25 cellular contexts compared by ENCODE assay signal in genomic region chr17:37659887-37660286, GRCh38.
"Had no signal": no experiment of that assay in that cellular context is flagged by ENCODE, and none has a peak within 500 bp of the region (broad histone marks: within the 10 kb centered on the region; RNA-seq: fewer than 3 reads in every experiment).

No MANE protein-coding gene starts in this region.

- H3K4me1 Mint-ChIP-seq: naive thymus-derived CD8-positive, alpha-beta T cell; stimulated activated memory B cell treated with anti-CD40 and anti-IgM and Interleukin-4, amounts not matched to agents 10 μg/mL and 1 μg/mL and 100 μg/mL, for 72 hours had no signal

- H3K36me3 ChIP-seq: gastrocnemius medialis, heart left ventricle, lower lobe of right lung, neutrophil, right atrium auricular region, spleen, tibial artery, upper lobe of left lung had no signal

- ATAC-seq: effector memory CD8-positive, alpha-beta T cell; gastrocnemius medialis; heart left ventricle; left colon; left ventricle myocardium superior; lower lobe of right lung; naive thymus-derived CD8-positive, alpha-beta T cell; sciatic nerve; stimulated activated memory B cell treated with anti-CD40 and anti-IgM and Interleukin-4, amounts not matched to agents 10 μg/mL and 1 μg/mL and 100 μg/mL, for 72 hours; stimulated activated naive CD8-positive, alpha-beta T cell treated with anti-CD3 and anti-CD28 coated beads, Interleukin-15, Interleukin-2, amounts not matched to agents 100 U/mL and 50 U/mL, for 24 hours had no signal

- H3K4me3 Mint-ChIP-seq: effector memory CD8-positive, alpha-beta T cell; naive thymus-derived CD8-positive, alpha-beta T cell; stimulated activated memory B cell treated with anti-CD40 and anti-IgM and Interleukin-4, amounts not matched to agents 10 μg/mL and 1 μg/mL and 100 μg/mL, for 72 hours had no signal

- H3K9me3 ChIP-seq: gastrocnemius medialis, heart left ventricle, lower lobe of right lung, neutrophil, right atrium auricular region, spleen, testis, tibial artery, upper lobe of left lung had no signal

- H3K27me3 ChIP-seq: gastrocnemius medialis, hepatocyte, right atrium auricular region, testis, tibial artery, upper lobe of left lung had no signal

- H3K27ac ChIP-seq: gastrocnemius medialis, heart left ventricle, hepatocyte, lower lobe of right lung, neutrophil, parathyroid adenoma, right atrium auricular region, spleen, testis, tibial artery, upper lobe of left lung had no signal

- H3K4me1 ChIP-seq: gastrocnemius medialis, heart left ventricle, lower lobe of right lung, parathyroid adenoma, right atrium auricular region, spleen, testis, tibial artery, upper lobe of left lung had no signal

- H3K9me3 Mint-ChIP-seq: effector memory CD8-positive, alpha-beta T cell; naive thymus-derived CD8-positive, alpha-beta T cell; stimulated activated memory B cell treated with anti-CD40 and anti-IgM and Interleukin-4, amounts not matched to agents 10 μg/mL and 1 μg/mL and 100 μg/mL, for 72 hours had no signal

- H3K4me3 ChIP-seq: gastrocnemius medialis, heart left ventricle, hepatocyte, lower lobe of right lung, right atrium auricular region, spleen, testis, tibial artery, upper lobe of left lung had no signal

- H3K27ac Mint-ChIP-seq: effector memory CD8-positive, alpha-beta T cell; naive thymus-derived CD8-positive, alpha-beta T cell; progenitor cell of endocrine pancreas; stimulated activated memory B cell treated with anti-CD40 and anti-IgM and Interleukin-4, amounts not matched to agents 10 μg/mL and 1 μg/mL and 100 μg/mL, for 72 hours had no signal

- H3K36me3 Mint-ChIP-seq: naive thymus-derived CD8-positive, alpha-beta T cell; stimulated activated memory B cell treated with anti-CD40 and anti-IgM and Interleukin-4, amounts not matched to agents 10 μg/mL and 1 μg/mL and 100 μg/mL, for 72 hours had no signal

- DNase-seq: cerebellar nuclear complex; cortex of kidney; effector memory CD8-positive, alpha-beta T cell; foreskin fibroblast; gastrocnemius medialis; heart left ventricle; kidney glomerular epithelial cell; left colon; left ventricle myocardium superior; lower lobe of right lung; naive thymus-derived CD8-positive, alpha-beta T cell; spleen; stimulated activated CD4-positive, alpha-beta T cell treated with anti-CD3 and anti-CD28 coated beads, Interleukin-4, amount 100 ng/mL, for 4 hours; stimulated activated naive CD8-positive, alpha-beta T cell treated with anti-CD3 and anti-CD28 coated beads, Interleukin-15, Interleukin-2, amounts not matched to agents 100 U/mL and 50 U/mL, for 24 hours; substantia nigra; testis; tibial artery; upper lobe of left lung had no signal

- H3K27me3 Mint-ChIP-seq: progenitor cell of endocrine pancreas; stimulated activated memory B cell treated with anti-CD40 and anti-IgM and Interleukin-4, amounts not matched to agents 10 μg/mL and 1 μg/mL and 100 μg/mL, for 72 hours had no signal
